1 cellular context compared by ENCODE assay signal in genomic region chr22:31897842-31898241, GRCh38.
TF ChIP-seq lines count a peak whose summit lies in the region.

No MANE protein-coding gene starts in this region.

TF ChIP-seq in neural cell, 6 proteins besides CTCF, POLR2A, EP300 and RAD21 (continued from another document):
- TF ChIP-seq EZH2 (IDR thresholded peaks at IDR 0.05; ENCODE audit: borderline replicate concordance, insufficient read depth, low read length, poor library complexity, severe bottlenecking), result no peak
- no peak for TF ChIP-seq TAF1 (IDR thresholded peaks at IDR 0.05; ENCODE audit: low read depth)
